Comparison of ENCODE assay signal across 19 cellular contexts in the genomic region with DNA sequence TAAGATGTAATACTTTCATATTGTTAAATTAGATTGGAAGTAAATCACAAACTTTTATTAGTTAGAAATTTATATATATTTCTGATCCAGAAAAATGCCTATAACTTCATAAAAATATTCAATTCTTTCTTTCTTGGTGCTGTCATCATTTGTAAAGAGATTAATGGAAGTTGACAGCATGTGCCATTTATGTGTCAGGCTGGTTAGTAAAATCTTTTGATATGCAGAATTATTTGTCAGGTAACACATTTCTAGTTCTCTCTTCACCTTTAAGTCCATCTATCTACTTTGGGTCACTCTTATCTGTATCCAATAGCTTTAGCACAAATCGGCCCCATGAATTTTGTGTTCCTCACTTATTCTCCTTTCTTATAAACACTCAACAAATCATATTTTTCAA.
"Had no signal": no experiment of that assay in that cellular context is flagged by ENCODE, and none has a peak within 500 bp of the region (broad histone marks: within the 10 kb centered on the region; RNA-seq: fewer than 3 reads in every experiment).

No MANE protein-coding gene starts in this region.

- H3K27ac ChIP-seq: neural progenitor cell, neutrophil, ovary, pancreas, parathyroid adenoma, prostate gland, psoas muscle, right atrium auricular region, right lobe of liver, sigmoid colon, skin epidermis, spleen had no signal

- H3K4me3 ChIP-seq: neural progenitor cell, ovary, pancreas, prostate gland, psoas muscle, right atrium auricular region, right lobe of liver, sigmoid colon, skin epidermis, smooth muscle cell, spleen had no signal

- H3K27me3 ChIP-seq: neural progenitor cell, neutrophil, ovary, right atrium auricular region, sigmoid colon, spleen had no signal

- H3K36me3 ChIP-seq: neural progenitor cell, neutrophil, ovary, pancreas, prostate gland, right atrium auricular region, right lobe of liver, sigmoid colon, spleen had no signal

- H3K79me2 ChIP-seq: parathyroid adenoma had no signal

- H2AFZ ChIP-seq: neural progenitor cell, parathyroid adenoma had no signal

- H3K9ac ChIP-seq: neural progenitor cell, parathyroid adenoma had no signal

- H3K4me2 ChIP-seq: neural progenitor cell, smooth muscle cell had no signal

- H3K9me3 ChIP-seq: neutrophil, ovary, pancreas, prostate gland, psoas muscle, right atrium auricular region, right lobe of liver, sigmoid colon, spleen had no signal

- ATAC-seq: naive thymus-derived CD4-positive, alpha-beta T cell; naive thymus-derived CD8-positive, alpha-beta T cell; natural killer cell; natural killer cell treated with Interleukin-12 subunit alpha and Interleukin-12 subunit beta and Interleukin-15 and Interleukin-18, amount 100 ng/mL, for 72 hours; pancreas; psoas muscle; right cardiac atrium; right lobe of liver; sciatic nerve had no signal
